8 cellular contexts compared by ENCODE assay signal in genomic region chr2:10412380-10412779, GRCh38. TPM values are rescaled to one million over a fixed set of nuclear protein-coding genes. Genes with fewer than 3 reads are reported as not detected.
A peak's percentile ranks its signal among the peaks of the same experiment; 100 is the strongest.
DNase-seq lines count a peak whose midpoint lies in the region; ATAC-seq lines count a peak whose summit lies in the region.

No MANE protein-coding gene starts in this region.

- peaks cover 30% of the 10 kb centered on the region for H3K4me1 Mint-ChIP-seq in activated CD4-positive, alpha-beta T cell treated with anti-CD3 and anti-CD28 coated beads, Interleukin-2, amount 10 ng/mL, durations not matched to agents 24 days and 14 days
- peaks cover 25% of the 10 kb centered on the region for H3K4me1 Mint-ChIP-seq in activated CD8-positive, alpha-beta T cell treated with anti-CD3 and anti-CD28 coated beads, Interleukin-2, amount 10 ng/mL, durations not matched to agents 7 days and 5 days (ENCODE audit: low read depth)
- H3K4me1 Mint-ChIP-seq in natural killer cell treated with Interleukin-12 subunit alpha and Interleukin-12 subunit beta and Interleukin-15 and Interleukin-18, amount 100 ng/mL, for 72 hours (ENCODE audit: low read depth in 2 of 2), result peaks cover 27 to 28% of the 10 kb centered on the region in 2 donors

- no peaks in the 10 kb centered on the region for H3K27me3 Mint-ChIP-seq in activated CD4-positive, alpha-beta T cell treated with anti-CD3 and anti-CD28 coated beads, Interleukin-2, amount 10 ng/mL, durations not matched to agents 24 days and 14 days
- H3K27me3 Mint-ChIP-seq in activated CD8-positive, alpha-beta T cell treated with anti-CD3 and anti-CD28 coated beads, Interleukin-2, amount 10 ng/mL, durations not matched to agents 7 days and 5 days (ENCODE audit: low read depth), result no peaks in the 10 kb centered on the region
- no peaks in the 10 kb centered on the region for H3K27me3 Mint-ChIP-seq in natural killer cell treated with Interleukin-12 subunit alpha and Interleukin-12 subunit beta and Interleukin-15 and Interleukin-18, amount 100 ng/mL, for 72 hours

- peak; percentile 82 for DNase-seq in activated CD4-positive, alpha-beta T cell treated with anti-CD3 and anti-CD28 coated beads, Interleukin-2, amount 10 ng/mL, durations not matched to agents 24 days and 14 days
- DNase-seq in activated CD4-positive, alpha-beta T cell treated with anti-CD3 and anti-CD28 coated beads for 4 hours, result no peak
- peak; percentile 70 for DNase-seq in HT1080 (ENCODE audit: low read depth)
- peak; percentile 62 for DNase-seq in activated CD8-positive, alpha-beta T cell treated with anti-CD3 and anti-CD28 coated beads, Interleukin-2, amount 10 ng/mL, durations not matched to agents 7 days and 5 days
- DNase-seq in natural killer cell treated with Interleukin-12 subunit alpha and Interleukin-12 subunit beta and Interleukin-15 and Interleukin-18, amount 100 ng/mL, for 72 hours (ENCODE audit: low spot score), result no peak
- DNase-seq in SW480 (ENCODE audit: low spot score), result no peak
- DNase-seq in activated CD4-positive, CD25-positive, alpha-beta regulatory T cell treated with anti-CD3 and anti-CD28 coated beads, Interleukin-2, amount 50 U/mL, for 72 hours, result no peak

- H3K9me3 Mint-ChIP-seq in activated CD4-positive, alpha-beta T cell treated with anti-CD3 and anti-CD28 coated beads, Interleukin-2, amount 10 ng/mL, durations not matched to agents 24 days and 14 days, result no peaks in the 10 kb centered on the region
- H3K9me3 Mint-ChIP-seq in activated CD8-positive, alpha-beta T cell treated with anti-CD3 and anti-CD28 coated beads, Interleukin-2, amount 10 ng/mL, durations not matched to agents 7 days and 5 days (ENCODE audit: insufficient read depth), result no peaks in the 10 kb centered on the region
- no peaks in the 10 kb centered on the region for H3K9me3 Mint-ChIP-seq in natural killer cell treated with Interleukin-12 subunit alpha and Interleukin-12 subunit beta and Interleukin-15 and Interleukin-18, amount 100 ng/mL, for 72 hours

- POLR2A ChIA-PET in activated CD8-positive, alpha-beta T cell treated with anti-CD3 and anti-CD28 coated beads, Interleukin-2, amount 10 ng/mL, durations not matched to agents 7 days and 5 days (lab: Charles Lee), result no interaction called here

- intact Hi-C loops in activated CD4-positive, alpha-beta T cell treated with anti-CD3 and anti-CD28 coated beads, Interleukin-2, amount 10 ng/mL, durations not matched to agents 24 days and 14 days (cut with micrococcal nuclease), result no loop called here

- no peak overlapping the region for H3K4me3 Mint-ChIP-seq in activated CD4-positive, alpha-beta T cell treated with anti-CD3 and anti-CD28 coated beads, Interleukin-2, amount 10 ng/mL, durations not matched to agents 24 days and 14 days
- no peak overlapping the region for H3K4me3 Mint-ChIP-seq in activated CD8-positive, alpha-beta T cell treated with anti-CD3 and anti-CD28 coated beads, Interleukin-2, amount 10 ng/mL, durations not matched to agents 7 days and 5 days
- H3K4me3 Mint-ChIP-seq in natural killer cell treated with Interleukin-12 subunit alpha and Interleukin-12 subunit beta and Interleukin-15 and Interleukin-18, amount 100 ng/mL, for 72 hours, result no peak overlapping the region

- CTCF ChIA-PET in activated CD8-positive, alpha-beta T cell treated with anti-CD3 and anti-CD28 coated beads, Interleukin-2, amount 10 ng/mL, durations not matched to agents 7 days and 5 days (lab: Charles Lee), result interaction anchor here (5.8 kb wide), 1 partner anchor 21 kb away, joined by 74 read pairs; no protein-coding TSS in a partner anchor

- H3K36me3 Mint-ChIP-seq in activated CD4-positive, alpha-beta T cell treated with anti-CD3 and anti-CD28 coated beads, Interleukin-2, amount 10 ng/mL, durations not matched to agents 24 days and 14 days (ENCODE audit: low read depth), result peaks cover 9% of the 10 kb centered on the region
- peaks cover 7% of the 10 kb centered on the region for H3K36me3 Mint-ChIP-seq in activated CD8-positive, alpha-beta T cell treated with anti-CD3 and anti-CD28 coated beads, Interleukin-2, amount 10 ng/mL, durations not matched to agents 7 days and 5 days (ENCODE audit: low read depth)
- H3K36me3 Mint-ChIP-seq in natural killer cell treated with Interleukin-12 subunit alpha and Interleukin-12 subunit beta and Interleukin-15 and Interleukin-18, amount 100 ng/mL, for 72 hours, result no peaks in the 10 kb centered on the region

- ATAC-seq in activated CD8-positive, alpha-beta T cell treated with anti-CD3 and anti-CD28 coated beads, Interleukin-2, amount 10 ng/mL, durations not matched to agents 7 days and 5 days, result peak; percentile 17
- peak; percentile 62 to 79 for ATAC-seq in natural killer cell treated with Interleukin-12 subunit alpha and Interleukin-12 subunit beta and Interleukin-15 and Interleukin-18, amount 100 ng/mL, for 72 hours
- ATAC-seq in GM18873 (IDR thresholded peaks at IDR 0.05; ENCODE audit: low FRiP score, unreplicated experiment), result no peak

- H3K27ac Mint-ChIP-seq in activated CD4-positive, alpha-beta T cell treated with anti-CD3 and anti-CD28 coated beads, Interleukin-2, amount 10 ng/mL, durations not matched to agents 24 days and 14 days, result no peak overlapping the region
- no peak overlapping the region for H3K27ac Mint-ChIP-seq in activated CD8-positive, alpha-beta T cell treated with anti-CD3 and anti-CD28 coated beads, Interleukin-2, amount 10 ng/mL, durations not matched to agents 7 days and 5 days
- H3K27ac Mint-ChIP-seq in natural killer cell treated with Interleukin-12 subunit alpha and Interleukin-12 subunit beta and Interleukin-15 and Interleukin-18, amount 100 ng/mL, for 72 hours, result no peak overlapping the region

RNA-seq across cellular contexts. Expression of gene ODC1, which starts 35.7 kb away (rescaled TPM):
- 267 and 273 TPM in 2 replicates for total RNA-seq in activated CD4-positive, alpha-beta T cell treated with anti-CD3 and anti-CD28 coated beads, Interleukin-2, amount 10 ng/mL, durations not matched to agents 24 days and 14 days
- total RNA-seq in HT1080 (2014; rRNA removed; shearing (Covaris generic)), result 582 and 583 TPM in 2 replicates
- polyA plus RNA-seq in HT1080 (2015; cell fraction: cytosol; rRNA removed), result 314 and 342 TPM in 2 replicates
- 137 and 186 TPM in 2 replicates for polyA plus RNA-seq in HT1080 (2015; cell fraction: nucleus; rRNA removed)
- total RNA-seq in activated CD8-positive, alpha-beta T cell treated with anti-CD3 and anti-CD28 coated beads, Interleukin-2, amount 10 ng/mL, durations not matched to agents 7 days and 5 days, result 10 to 100 TPM; 54.4 to 54.6 TPM
- total RNA-seq in natural killer cell treated with Interleukin-12 subunit alpha and Interleukin-12 subunit beta and Interleukin-15 and Interleukin-18, amount 100 ng/mL, for 72 hours, result 100 to 1,000 TPM in 1 of 2 donors, 10 to 100 TPM in 1; 91.5 to 206 TPM

Comparison
In these comparisons a context has a peak if more than half of its experiments do, and no peak if none do; other contexts are left out.
1. DNase-seq: peak in activated CD4-positive, alpha-beta T cell treated with anti-CD3 and anti-CD28 coated beads, Interleukin-2, amount 10 ng/mL, durations not matched to agents 24 days and 14 days (single experiment), HT1080 (single experiment) and activated CD8-positive, alpha-beta T cell treated with anti-CD3 and anti-CD28 coated beads, Interleukin-2, amount 10 ng/mL, durations not matched to agents 7 days and 5 days (single experiment); none in activated CD4-positive, alpha-beta T cell treated with anti-CD3 and anti-CD28 coated beads for 4 hours (0 of 2), natural killer cell treated with Interleukin-12 subunit alpha and Interleukin-12 subunit beta and Interleukin-15 and Interleukin-18, amount 100 ng/mL, for 72 hours (single experiment), SW480 (single experiment) and activated CD4-positive, CD25-positive, alpha-beta regulatory T cell treated with anti-CD3 and anti-CD28 coated beads, Interleukin-2, amount 50 U/mL, for 72 hours (single experiment).